ENCODE assay signal across 27 cellular contexts in the genomic region with DNA sequence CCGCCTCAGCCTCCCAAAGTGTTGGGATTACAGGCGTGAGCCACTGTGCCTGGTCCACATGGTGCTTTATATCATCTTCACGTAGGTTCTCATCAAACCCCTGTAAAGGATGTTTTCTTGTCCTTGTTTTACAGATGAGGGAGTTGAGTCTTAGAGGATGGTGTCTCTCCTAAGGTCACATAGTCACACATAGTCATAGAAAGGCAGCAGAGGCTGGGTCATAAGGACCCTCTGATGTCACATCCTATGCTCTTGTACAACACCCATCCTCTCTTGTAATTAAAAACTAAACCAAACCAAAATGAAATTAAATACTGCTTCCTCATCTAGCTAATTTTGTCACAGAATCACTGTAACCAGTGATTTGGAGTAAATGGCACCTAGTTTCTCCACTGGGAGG.
"Had no signal": no experiment of that assay in that cellular context is flagged by ENCODE, and none has a peak within 500 bp of the region (broad histone marks: within the 10 kb centered on the region; RNA-seq: fewer than 3 reads in every experiment).

No MANE protein-coding gene starts in this region.

- H3K4me3 ChIP-seq: ascending aorta, body of pancreas, SK-N-MC had no signal

- ATAC-seq: activated CD8-positive, alpha-beta T cell treated with anti-CD3 and anti-CD28 coated beads, Interleukin-2, amount 10 ng/mL, durations not matched to agents 7 days and 5 days; activated naive CD4-positive, alpha-beta T cell treated with anti-CD3 and anti-CD28 coated beads, Interleukin-2, amount 50 U/mL, for 72 hours; activated naive CD8-positive, alpha-beta T cell treated with anti-CD3 and anti-CD28 coated beads, Interleukin-2, amount 50 U/mL, for 24 hours; body of pancreas; T-cell had no signal

- H3K27me3 ChIP-seq: ascending aorta, body of pancreas had no signal

- H3K4me1 ChIP-seq: ascending aorta, body of pancreas had no signal

- FAIRE-seq: bronchial epithelial cell had no signal

- H3K4me3 Mint-ChIP-seq: activated CD8-positive, alpha-beta T cell treated with anti-CD3 and anti-CD28 coated beads, Interleukin-2, amount 10 ng/mL, durations not matched to agents 7 days and 5 days; activated naive CD8-positive, alpha-beta T cell treated with anti-CD3 and anti-CD28 coated beads, Interleukin-2, amount 50 U/mL, for 24 hours; activated T-cell treated with anti-CD3 and anti-CD28 coated beads, Interleukin-2, amount 50 U/mL, for 24 hours; T-cell had no signal

- H3K36me3 Mint-ChIP-seq: activated naive CD4-positive, alpha-beta T cell treated with anti-CD3 and anti-CD28 coated beads, Interleukin-2, amount 50 U/mL, for 72 hours; T-cell had no signal

- H3K4me1 Mint-ChIP-seq: activated naive CD8-positive, alpha-beta T cell treated with anti-CD3 and anti-CD28 coated beads, Interleukin-2, amount 50 U/mL, for 24 hours; T-cell had no signal

- H3K27me3 Mint-ChIP-seq: activated T-cell treated with anti-CD3 and anti-CD28 coated beads, Interleukin-2, amount 50 U/mL, for 24 hours had no signal

- H3K9me3 Mint-ChIP-seq: activated naive CD4-positive, alpha-beta T cell treated with anti-CD3 and anti-CD28 coated beads, Interleukin-2, amount 50 U/mL, for 72 hours; activated naive CD8-positive, alpha-beta T cell treated with anti-CD3 and anti-CD28 coated beads, Interleukin-2, amount 50 U/mL, for 24 hours; activated T-cell treated with anti-CD3 and anti-CD28 coated beads, Interleukin-2, amount 50 U/mL, for 24 hours; T-cell had no signal

- H3K27ac Mint-ChIP-seq: activated CD8-positive, alpha-beta T cell treated with anti-CD3 and anti-CD28 coated beads, Interleukin-2, amount 10 ng/mL, durations not matched to agents 7 days and 5 days; activated naive CD4-positive, alpha-beta T cell treated with anti-CD3 and anti-CD28 coated beads, Interleukin-2, amount 50 U/mL, for 72 hours; activated naive CD8-positive, alpha-beta T cell treated with anti-CD3 and anti-CD28 coated beads, Interleukin-2, amount 50 U/mL, for 24 hours; activated T-cell treated with anti-CD3 and anti-CD28 coated beads, Interleukin-2, amount 50 U/mL, for 24 hours; T-cell had no signal

- H3K36me3 ChIP-seq: ascending aorta, WERI-Rb-1 had no signal

- H3K9me3 ChIP-seq: ascending aorta, body of pancreas had no signal

- H3K27ac ChIP-seq: body of pancreas, SK-N-MC, WERI-Rb-1 had no signal

- DNase-seq: activated CD4-positive, alpha-beta T cell treated with anti-CD3 and anti-CD28 coated beads for 48 hours; activated CD4-positive, alpha-beta T cell treated with anti-CD3 and anti-CD28 coated beads, Interleukin-2, amount 50 U/mL, for 4 hours; activated CD8-positive, alpha-beta T cell treated with anti-CD3 and anti-CD28 coated beads, Interleukin-2, amount 10 ng/mL, durations not matched to agents 7 days and 5 days; activated effector memory CD4-positive, alpha-beta T cell treated with anti-CD3 and anti-CD28 coated beads, Interleukin-2, amount 50 U/mL, for 16 hours; activated naive CD4-positive, alpha-beta T cell treated with Interleukin-2 at 50 U/mL for 16 hours; activated naive CD8-positive, alpha-beta T cell treated with anti-CD3 and anti-CD28 coated beads, Interleukin-2, amount 50 U/mL, for 24 hours; activated T-cell treated with anti-CD3 and anti-CD28 coated beads, Interleukin-2, amount 50 U/mL, for 24 hours; amniotic stem cell; body of pancreas; central memory CD4-positive, alpha-beta T cell; MM.1S; NCI-H1105; NCI-H1436; NCI-H1694 treated with DMSO at 0.1 percent for 48 hours; NCI-H2081; NCI-H2227 treated with DMSO at 0.1 percent for 48 hours; NCI-H446 treated with DMSO at 0.1 percent for 48 hours; NCI-H524 treated with DMSO at 0.1 percent for 48 hours; NCI-H774; SIG-M5; T-cell; T-helper 2 cell; WERI-Rb-1 had no signal
